Comparison of ENCODE assay signal across 13 cellular contexts in genomic region chr11:75403037-75403436, GRCh38. TPM values are rescaled to one million over a fixed set of nuclear protein-coding genes. Genes with fewer than 3 reads are reported as not detected.
DNase-seq lines count a peak whose midpoint lies in the region; ATAC-seq and TF ChIP-seq lines count a peak whose summit lies in the region.
"Had no signal": no experiment of that assay in that cellular context is flagged by ENCODE, and none has a peak within 500 bp of the region (broad histone marks: within the 10 kb centered on the region; RNA-seq: fewer than 3 reads in every experiment).

No MANE protein-coding gene starts in this region.

- H3K27ac Mint-ChIP-seq in CD4-positive, alpha-beta memory T cell = peak overlapping the region; percentile 68 to 99 (median 96)
- H3K27ac Mint-ChIP-seq in activated naive CD8-positive, alpha-beta T cell = peak overlapping the region; percentile 98
- peak overlapping the region; percentile 97 to 98 for H3K27ac Mint-ChIP-seq in natural killer cell

- H3K27me3 ChIP-seq in CD4-positive, alpha-beta memory T cell (ENCODE audit: insufficient read depth, low read length) = no peaks in the 10 kb centered on the region
- H3K27me3 ChIP-seq: SJCRH30, suprapubic skin had no signal

- H3K27ac ChIP-seq in CD4-positive, alpha-beta memory T cell (ENCODE audit: low read depth, low read length) = peak overlapping the region; percentile 83
- H3K27ac ChIP-seq in HEK293 (ENCODE audit: extremely low read depth, low read depth, low read length) = peak overlapping the region; percentile 8
- H3K27ac ChIP-seq: SJCRH30, suprapubic skin had no signal

- no peak for DNase-seq in CD4-positive, alpha-beta memory T cell
- DNase-seq in natural killer cell (no peak), cerebellar nuclear complex (lab: John Stamatoyannopoulos, UW) (no peak)
- DNase-seq: activated CD8-positive, alpha-beta memory T cell treated with anti-CD3 and anti-CD28 coated beads, Interleukin-2, amount 50 U/mL, for 4 hours; NCI-H2081; SJCRH30; stimulated activated CD4-positive, alpha-beta T cell treated with anti-CD3 and anti-CD28 coated beads, Interleukin-1b, Interleukin-23, amount 100 ng/mL, for 48 hours had no signal

- H3K4me1 Mint-ChIP-seq in CD4-positive, alpha-beta memory T cell = peaks cover 38 to 75% (median 48%) of the 10 kb centered on the region in 4 donors
- peaks cover 55% of the 10 kb centered on the region for H3K4me1 Mint-ChIP-seq in activated naive CD8-positive, alpha-beta T cell (ENCODE audit: low read depth)
- peaks cover 57 to 66% of the 10 kb centered on the region in 2 donors for H3K4me1 Mint-ChIP-seq in natural killer cell

- H3K36me3 ChIP-seq in CD4-positive, alpha-beta memory T cell (ENCODE audit: insufficient read depth, low read length) = peaks cover 62% of the 10 kb centered on the region
- peaks cover 16 to 82% of the 10 kb centered on the region in 2 experiments for H3K36me3 ChIP-seq in HEK293 (ENCODE audit: control insufficient read depth in 2 of 2, insufficient read depth in 1 of 2, low read length in 2 of 2)

- peak overlapping the region in 3 of 8 donors; percentile 22 to 94 (median 63) for H3K4me3 Mint-ChIP-seq in CD4-positive, alpha-beta memory T cell
- H3K4me3 Mint-ChIP-seq in activated naive CD8-positive, alpha-beta T cell = peak overlapping the region; percentile 100
- H3K4me3 Mint-ChIP-seq in natural killer cell = no peak overlapping the region

- ATAC-seq in natural killer cell (no peak), GM21528 (IDR thresholded peaks at IDR 0.05; ENCODE audit: low FRiP score, unreplicated experiment) (no peak), GM18520 (IDR thresholded peaks at IDR 0.05; ENCODE audit: unreplicated experiment) (no peak)

- intact Hi-C loops in CD4-positive, alpha-beta memory T cell (cut with micrococcal nuclease) = no loop called here
- intact Hi-C loops in natural killer cell (cut with micrococcal nuclease) = no loop called here

- CTCF ChIA-PET in CD4-positive, alpha-beta memory T cell (lab: Charles Lee; ENCODE audit: partially characterized antibody) = interaction anchor here (0.8 to 6.3 kb wide), 6 partner anchors 13 to 173 kb away, joined by 3 to 45 read pairs (median 4); no protein-coding TSS in a partner anchor
- CTCF ChIA-PET in HEK293 (lab: Yijun Ruan, JAX) = no interaction called here

- no peaks in the 10 kb centered on the region for H3K9me3 ChIP-seq in CD4-positive, alpha-beta memory T cell (ENCODE audit: control insufficient read depth in 1 of 2, low read length in 2 of 2)
- H3K9me3 ChIP-seq in HEK293 (ENCODE audit: control insufficient read depth, insufficient read depth, low read depth, low read length) = no peaks in the 10 kb centered on the region
- H3K9me3 ChIP-seq: HAP-1, SJCRH30, suprapubic skin had no signal

- H3K27me3 Mint-ChIP-seq in CD4-positive, alpha-beta memory T cell = peaks cover 0 to 1% of the 10 kb centered on the region in 2 donors
- H3K27me3 Mint-ChIP-seq in activated naive CD8-positive, alpha-beta T cell = no peaks in the 10 kb centered on the region
- H3K27me3 Mint-ChIP-seq in natural killer cell (ENCODE audit: low read depth in 2 of 2) = no peaks in the 10 kb centered on the region

- H3K4me1 ChIP-seq in CD4-positive, alpha-beta memory T cell (ENCODE audit: insufficient read depth, low read length) = peaks cover 43% of the 10 kb centered on the region
- H3K4me1 ChIP-seq in HEK293 (ENCODE audit: control insufficient read depth, insufficient read depth, low read length) = peaks cover 4% of the 10 kb centered on the region

- H3K9me3 Mint-ChIP-seq in CD4-positive, alpha-beta memory T cell = no peaks in the 10 kb centered on the region
- H3K9me3 Mint-ChIP-seq in activated naive CD8-positive, alpha-beta T cell (ENCODE audit: low read depth) = no peaks in the 10 kb centered on the region
- H3K9me3 Mint-ChIP-seq in natural killer cell = no peaks in the 10 kb centered on the region

- peaks cover 58 to 78% of the 10 kb centered on the region in 2 donors for H3K36me3 Mint-ChIP-seq in CD4-positive, alpha-beta memory T cell
- peaks cover 30% of the 10 kb centered on the region for H3K36me3 Mint-ChIP-seq in activated naive CD8-positive, alpha-beta T cell
- H3K36me3 Mint-ChIP-seq in natural killer cell = peaks cover 12% of the 10 kb centered on the region

- no peak overlapping the region for H3K4me3 ChIP-seq in CD4-positive, alpha-beta memory T cell (ENCODE audit: low read length in 2 of 2)
- H3K4me3 ChIP-seq in HEK293 (ENCODE audit: low read depth, low read length) = no peak overlapping the region
- H3K4me3 ChIP-seq: HAP-1, SJCRH30, suprapubic skin had no signal

- POLR2A ChIA-PET in CD4-positive, alpha-beta memory T cell (lab: Charles Lee; ENCODE audit: partially characterized antibody) = interaction anchor here (6.2 kb wide), 1 partner anchor 27 kb away, joined by 39 read pairs; no protein-coding TSS in a partner anchor
- POLR2A ChIA-PET in HEK293 (lab: Yijun Ruan, JAX) = interaction anchor here (0.6 to 1.5 kb wide), 2 partner anchors 10 to 12 kb away, joined by 3 read pairs; no protein-coding TSS in a partner anchor

- no peak for TF ChIP-seq CTCF in HEK293 (tag by site-specific recombination; IDR thresholded peaks at IDR 0.05)
- TF ChIP-seq CTCF in natural killer cell (IDR thresholded peaks at IDR 0.05) = no peak

TF ChIP-seq in HEK293, 187 proteins besides CTCF, POLR2A, EP300 and RAD21:
- TF ChIP-seq PATZ1 (tag by site-specific recombination; IDR thresholded peaks at IDR 0.05) (no peak), ZNF692 (tag by site-specific recombination; IDR thresholded peaks at IDR 0.05) (no peak), ZNF404 (tag by site-specific recombination; IDR thresholded peaks at IDR 0.05) (no peak), ZNF16 (tag by site-specific recombination; IDR thresholded peaks at IDR 0.05; ENCODE audit: low read depth) (no peak), ZNF138 (tag by site-specific recombination; IDR thresholded peaks at IDR 0.05; ENCODE audit: borderline replicate concordance) (no peak)

RNA-seq across cellular contexts. Expression of gene RPS3, which starts 3.7 kb away (rescaled TPM):
- total RNA-seq in CD4-positive, alpha-beta memory T cell = 1,000 to 10,000 TPM; 4,846 to 5,053 TPM
- 1,000 to 10,000 TPM; 5,445 to 5,812 TPM for polyA plus RNA-seq in CD4-positive, alpha-beta memory T cell
- 1,000 to 10,000 TPM; 2,027 to 2,376 (median 2,290) TPM for total RNA-seq in natural killer cell

RNA-seq across cellular contexts. Expression of gene KLHL35, which starts 30.0 kb away (rescaled TPM):
- 1 to 10 TPM; 1.2 to 1.5 TPM for total RNA-seq in CD4-positive, alpha-beta memory T cell
- polyA plus RNA-seq in CD4-positive, alpha-beta memory T cell = 1 to 10 TPM in 1 of 2 donors, under 1 TPM in 1; 0.93 to 1.5 TPM
- total RNA-seq in natural killer cell = under 1 TPM; 0.40 to 0.93 (median 0.54) TPM
- total RNA-seq: SJCRH30 had no signal

RNA-seq across cellular contexts. Expression of gene ARRB1, which starts 51.6 kb away (rescaled TPM):
- total RNA-seq in CD4-positive, alpha-beta memory T cell = 10 to 100 TPM; 45.0 to 47.5 TPM
- polyA plus RNA-seq in CD4-positive, alpha-beta memory T cell = 1 to 10 TPM; 6.6 to 7.9 TPM
- total RNA-seq in natural killer cell = 100 to 1,000 TPM; 128 to 200 (median 174) TPM
